27 cellular contexts compared by ENCODE assay signal in genomic region chr7:1817061-1817712, GRCh38.
A peak's percentile ranks its signal among the peaks of the same experiment; 100 is the strongest.
DNase-seq lines count a peak whose midpoint lies in the region; ATAC-seq and TF ChIP-seq lines count a peak whose summit lies in the region.
"Had no signal": no experiment of that assay in that cellular context is flagged by ENCODE, and none has a peak within 500 bp of the region (broad histone marks: within the 10 kb centered on the region; RNA-seq: fewer than 3 reads in every experiment).

No MANE protein-coding gene starts in this region.

- CTCF ChIA-PET in activated CD4-positive, alpha-beta memory T cell treated with anti-CD3 and anti-CD28 coated beads, Interleukin-2, amount 10 ng/mL, durations not matched to agents 7 days and 5 days (lab: Charles Lee) = no interaction called here
- CTCF ChIA-PET in activated CD4-positive, alpha-beta memory T cell treated with anti-CD3 and anti-CD28 coated beads for 36 hours (lab: Charles Lee) = no interaction called here

- H3K36me3 Mint-ChIP-seq in activated CD4-positive, alpha-beta memory T cell treated with anti-CD3 and anti-CD28 coated beads, Interleukin-2, amount 10 ng/mL, durations not matched to agents 7 days and 5 days (ENCODE audit: low read depth) = no peaks in the 10 kb centered on the region
- H3K36me3 Mint-ChIP-seq in activated CD4-positive, alpha-beta memory T cell treated with anti-CD3 and anti-CD28 coated beads for 36 hours = no peaks in the 10 kb centered on the region
- no peaks in the 10 kb centered on the region for H3K36me3 Mint-ChIP-seq in chondrocyte (ENCODE audit: low read depth)
- H3K36me3 Mint-ChIP-seq in neural crest cell (ENCODE audit: low read depth) = no peaks in the 10 kb centered on the region
- H3K36me3 Mint-ChIP-seq: naive B cell had no signal

- no peak for TF ChIP-seq CTCF in chondrocyte (IDR thresholded peaks at IDR 0.05)
- TF ChIP-seq CTCF in neural crest cell (conservative IDR thresholded peaks at IDR 0.05) = no peak

- H3K27me3 Mint-ChIP-seq in activated CD4-positive, alpha-beta memory T cell treated with anti-CD3 and anti-CD28 coated beads, Interleukin-2, amount 10 ng/mL, durations not matched to agents 7 days and 5 days = peaks cover 14% of the 10 kb centered on the region
- no peaks in the 10 kb centered on the region for H3K27me3 Mint-ChIP-seq in activated CD4-positive, alpha-beta memory T cell treated with anti-CD3 and anti-CD28 coated beads for 36 hours
- H3K27me3 Mint-ChIP-seq in chondrocyte (ENCODE audit: low read depth) = no peaks in the 10 kb centered on the region
- no peaks in the 10 kb centered on the region for H3K27me3 Mint-ChIP-seq in neural crest cell (ENCODE audit: low read depth)
- H3K27me3 Mint-ChIP-seq: naive B cell had no signal

- no peak for ATAC-seq in GM19455 (IDR thresholded peaks at IDR 0.05; ENCODE audit: unreplicated experiment)
- ATAC-seq: body of pancreas; left colon; stimulated activated naive CD8-positive, alpha-beta T cell treated with anti-CD3 and anti-CD28 coated beads, Interleukin-15, amount 100 ng/mL, for 72 hours had no signal

- H3K9me3 Mint-ChIP-seq in activated CD4-positive, alpha-beta memory T cell treated with anti-CD3 and anti-CD28 coated beads, Interleukin-2, amount 10 ng/mL, durations not matched to agents 7 days and 5 days = no peaks in the 10 kb centered on the region
- no peaks in the 10 kb centered on the region for H3K9me3 Mint-ChIP-seq in activated CD4-positive, alpha-beta memory T cell treated with anti-CD3 and anti-CD28 coated beads for 36 hours
- no peaks in the 10 kb centered on the region for H3K9me3 Mint-ChIP-seq in chondrocyte (ENCODE audit: low read depth)
- no peaks in the 10 kb centered on the region for H3K9me3 Mint-ChIP-seq in neural crest cell
- H3K9me3 Mint-ChIP-seq: naive B cell; stimulated activated naive CD8-positive, alpha-beta T cell treated with anti-CD3 and anti-CD28 coated beads, Interleukin-15, amount 100 ng/mL, for 72 hours had no signal

- H3K4me3 Mint-ChIP-seq in activated CD4-positive, alpha-beta memory T cell treated with anti-CD3 and anti-CD28 coated beads, Interleukin-2, amount 10 ng/mL, durations not matched to agents 7 days and 5 days = no peak overlapping the region
- no peak overlapping the region for H3K4me3 Mint-ChIP-seq in activated CD4-positive, alpha-beta memory T cell treated with anti-CD3 and anti-CD28 coated beads for 36 hours
- H3K4me3 Mint-ChIP-seq in chondrocyte (ENCODE audit: unreplicated experiment) (no peak overlapping the region), neural crest cell (no peak overlapping the region)

- no peak overlapping the region for H3K27ac Mint-ChIP-seq in activated CD4-positive, alpha-beta memory T cell treated with anti-CD3 and anti-CD28 coated beads, Interleukin-2, amount 10 ng/mL, durations not matched to agents 7 days and 5 days
- no peak overlapping the region for H3K27ac Mint-ChIP-seq in activated CD4-positive, alpha-beta memory T cell treated with anti-CD3 and anti-CD28 coated beads for 36 hours
- no peak overlapping the region for H3K27ac Mint-ChIP-seq in chondrocyte (ENCODE audit: unreplicated experiment)
- peak overlapping the region; percentile 83 for H3K27ac Mint-ChIP-seq in neural crest cell (ENCODE audit: unreplicated experiment)

- peaks cover 8% of the 10 kb centered on the region for H3K4me1 Mint-ChIP-seq in activated CD4-positive, alpha-beta memory T cell treated with anti-CD3 and anti-CD28 coated beads, Interleukin-2, amount 10 ng/mL, durations not matched to agents 7 days and 5 days
- peaks cover 24% of the 10 kb centered on the region for H3K4me1 Mint-ChIP-seq in activated CD4-positive, alpha-beta memory T cell treated with anti-CD3 and anti-CD28 coated beads for 36 hours (ENCODE audit: low read depth)
- H3K4me1 Mint-ChIP-seq in chondrocyte (ENCODE audit: low read depth) (no peaks in the 10 kb centered on the region), neural crest cell (no peaks in the 10 kb centered on the region)

- DNase-seq in activated CD4-positive, alpha-beta memory T cell treated with anti-CD3 and anti-CD28 coated beads, Interleukin-2, amount 10 ng/mL, durations not matched to agents 7 days and 5 days = peak; percentile 14
- no peak for DNase-seq in activated CD4-positive, alpha-beta memory T cell treated with anti-CD3 and anti-CD28 coated beads for 36 hours
- DNase-seq in chondrocyte (ENCODE audit: low spot score) = peak; percentile 81
- DNase-seq in neural crest cell (ENCODE audit: low read depth, low spot score) = no peak
- DNase-seq in ureter (ENCODE audit: low spot score) = peak; percentile 37
- DNase-seq in NOMO-1 treated with dmso at 0.1 percent for 144 hours (lab: John Stamatoyannopoulos, UW; ENCODE audit: unreplicated experiment) = no peak
- no peak for DNase-seq in GM19238 (ENCODE audit: insufficient read length, low spot score)
- DNase-seq: activated CD4-positive, alpha-beta T cell treated with anti-CD3 and anti-CD28 coated beads, Interleukin-2, amount 50 U/mL, for 1 hour; activated gamma-delta T cell treated with Interleukin-2 at 50 U/mL for 16 hours; activated T-cell treated with anti-CD3 and anti-CD28 coated beads for 4 hours; body of pancreas; DMS53; effector CD8-positive, alpha-beta T cell; GF-D8; HCEC 1CT; IMR-90; left colon; naive B cell; NCI-H1105 treated with DMSO at 0.1 percent for 48 hours; NCI-H2081 treated with DMSO at 0.1 percent for 48 hours; NCI-H446 treated with DMSO at 0.1 percent for 48 hours; SHP77 treated with DMSO at 0.1 percent for 48 hours; stimulated activated CD4-positive, alpha-beta T cell treated with anti-CD3 and anti-CD28 coated beads, Interleukin-4, amount 100 ng/mL, for 4 hours; stimulated activated naive CD8-positive, alpha-beta T cell treated with anti-CD3 and anti-CD28 coated beads, Interleukin-15, amount 100 ng/mL, for 72 hours; T-helper 9 cell; WERI-Rb-1 had no signal

- intact Hi-C loops in activated CD4-positive, alpha-beta memory T cell treated with anti-CD3 and anti-CD28 coated beads for 36 hours (cut with micrococcal nuclease) = no loop called here

- POLR2A ChIA-PET in activated CD4-positive, alpha-beta memory T cell treated with anti-CD3 and anti-CD28 coated beads, Interleukin-2, amount 10 ng/mL, durations not matched to agents 7 days and 5 days (lab: Charles Lee) = no interaction called here
- POLR2A ChIA-PET in activated CD4-positive, alpha-beta memory T cell treated with anti-CD3 and anti-CD28 coated beads for 36 hours (lab: Charles Lee) = no interaction called here

Comparison
In these comparisons a context has a peak if more than half of its experiments do, and no peak if none do; other contexts are left out.
1. DNase-seq: peak in activated CD4-positive, alpha-beta memory T cell treated with anti-CD3 and anti-CD28 coated beads, Interleukin-2, amount 10 ng/mL, durations not matched to agents 7 days and 5 days (single experiment), chondrocyte (single experiment) and ureter (single experiment); none in activated CD4-positive, alpha-beta memory T cell treated with anti-CD3 and anti-CD28 coated beads for 36 hours (single experiment), neural crest cell (single experiment), NOMO-1 treated with dmso at 0.1 percent for 144 hours (single experiment) and GM19238 (single experiment).